20 cellular contexts compared by ENCODE assay signal in the genomic region with DNA sequence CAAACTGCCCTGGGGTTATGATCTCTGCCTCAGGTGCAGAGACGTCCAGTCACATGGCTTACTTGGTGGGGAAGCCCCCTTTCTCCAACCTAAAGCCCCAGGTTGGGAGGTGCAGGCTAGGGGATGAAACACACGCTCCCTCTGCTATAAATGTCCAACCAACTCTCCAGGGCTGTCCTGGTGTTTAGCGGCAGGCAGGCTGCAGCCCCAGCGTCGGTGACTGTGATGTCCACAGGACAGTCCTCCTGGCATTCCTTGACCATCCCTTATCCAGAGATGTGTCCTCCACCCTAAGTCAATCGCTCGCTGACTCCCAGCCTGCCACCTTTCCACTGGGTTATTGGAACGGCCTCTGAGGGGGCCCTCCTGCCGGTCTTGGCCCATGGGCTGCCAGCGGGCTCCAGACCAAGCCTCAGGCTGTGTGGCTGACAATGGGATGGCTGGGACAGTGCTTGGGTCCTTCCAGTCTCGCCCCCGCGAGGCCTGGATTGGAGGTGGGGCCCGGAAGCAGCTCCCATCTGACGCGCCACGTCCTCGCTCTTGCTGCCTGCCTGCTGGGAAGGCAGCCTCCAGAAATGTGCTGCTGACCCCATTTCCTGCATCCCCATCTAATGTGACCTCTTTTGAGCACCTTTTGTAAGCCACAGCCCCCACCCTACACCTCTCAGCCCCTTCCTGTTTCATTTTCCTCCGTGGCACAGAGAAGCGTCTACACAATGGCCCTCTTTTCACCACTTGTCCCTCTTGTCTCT.
DNase-seq lines count a peak whose midpoint lies in the region; ATAC-seq and TF ChIP-seq lines count a peak whose summit lies in the region.
"Had no signal": no experiment of that assay in that cellular context is flagged by ENCODE, and none has a peak within 500 bp of the region (broad histone marks: within the 10 kb centered on the region; RNA-seq: fewer than 3 reads in every experiment).

No MANE protein-coding gene starts in this region.

- peaks cover 0 to 14% (median 9%) of the 10 kb centered on the region in 11 experiments; a peak in 8 of 22 replicates for H3K27me3 ChIP-seq in BLaER1 treated with 17β-estradiol and CSF1 and Interleukin-3, amounts not matched to agents 10 nM and 100 nM
- H3K27me3 ChIP-seq in H9 (ENCODE audit: insufficient read depth, low read length) (no peaks in the 10 kb centered on the region), lower lobe of right lung (ENCODE audit: low read depth) (peaks cover 55% of the 10 kb centered on the region), spleen (replicated peaks in 1 of 7) (peaks cover 0 to 82% (median 20%) of the 10 kb centered on the region in 7 donors)

- H2BK15ac ChIP-seq in H9 (ENCODE audit: low read depth, low read length): no peak overlapping the region

- no peak for DNase-seq in H9
- DNase-seq in lower lobe of right lung: peak; percentile 31
- DNase-seq in spleen: peak; percentile 61
- no peak for DNase-seq in glomerular visceral epithelial cell (ENCODE audit: extremely low spot score)
- DNase-seq: ACHN; CD4-positive, CD25-positive, alpha-beta regulatory T cell; COR-L47; HCEC 1CT; KBM-7; NCI-H1105 treated with DMSO at 0.1 percent for 48 hours; NCI-H1694; NCI-H2081 treated with DMSO at 0.1 percent for 48 hours; NCI-H510A; NCI-H748 treated with DMSO at 0.1 percent for 48 hours; SHP77 treated with DMSO at 0.1 percent for 48 hours; SK-N-SH had no signal

- H2BK12ac ChIP-seq in H9 (ENCODE audit: insufficient read length, low read depth, low read length): no peak overlapping the region

- no peak overlapping the region for H3K18ac ChIP-seq in H9 (ENCODE audit: insufficient read length, low read depth, low read length)

- peaks cover 30% of the 10 kb centered on the region for H3K27me3 Mint-ChIP-seq in H9 (ENCODE audit: low read depth)
- H3K27me3 Mint-ChIP-seq: CD4-positive, CD25-positive, alpha-beta regulatory T cell had no signal

- no peak overlapping the region for H3T11ph ChIP-seq in H9 (ENCODE audit: low read length)

- H2BK20ac ChIP-seq in H9 (ENCODE audit: low read depth, low read length, poor library complexity, severe bottlenecking): no peak overlapping the region

- no peak overlapping the region for H3K4ac ChIP-seq in H9 (ENCODE audit: low read depth, low read length)

- no peaks in the 10 kb centered on the region for H3K36me3 ChIP-seq in BLaER1 treated with 17β-estradiol and CSF1 and Interleukin-3, amounts not matched to agents 10 nM and 100 nM
- H3K36me3 ChIP-seq in lower lobe of right lung (no peaks in the 10 kb centered on the region), spleen (no peaks in the 10 kb centered on the region)

- no peak overlapping the region for H2AFZ ChIP-seq in H9 (ENCODE audit: low read length)

- no peak overlapping the region for H4K8ac ChIP-seq in H9 (replicated peaks; ENCODE audit: insufficient read length, low read depth, low read length)

- intact Hi-C loops in lower lobe of right lung (cut with DNase I) (no loop called here), spleen (cut with DNase I; ENCODE audit: low total_unique reads) (no loop called here)

- H3K79me2 ChIP-seq in H9 (ENCODE audit: insufficient read depth, low read length): no peaks in the 10 kb centered on the region

- no peaks in the 10 kb centered on the region for H3K23me2 ChIP-seq in H9 (ENCODE audit: insufficient read length, low read depth, low read length, poor library complexity, severe bottlenecking)

- no peak overlapping the region for H4K91ac ChIP-seq in H9 (ENCODE audit: insufficient read length, low read depth, low read length)

- peaks cover 11 to 28% of the 10 kb centered on the region in 2 experiments for H3K4me1 Mint-ChIP-seq in H9

- no peak overlapping the region for H3K4me3 ChIP-seq in BLaER1 treated with 17β-estradiol and CSF1 and Interleukin-3, amounts not matched to agents 10 nM and 100 nM
- H3K4me3 ChIP-seq in lower lobe of right lung: no peak overlapping the region
- peak overlapping the region in 1 of 8 donors; percentile 50 for H3K4me3 ChIP-seq in spleen

- no peaks in the 10 kb centered on the region for H3K79me1 ChIP-seq in H9 (ENCODE audit: insufficient read depth, low read depth, low read length, poor library complexity, severe bottlenecking)

- no peaks in the 10 kb centered on the region for H3K36me3 Mint-ChIP-seq in H9 (ENCODE audit: insufficient read depth in 1 of 3, low read depth in 3 of 3)
- H3K36me3 Mint-ChIP-seq: CD4-positive, CD25-positive, alpha-beta regulatory T cell had no signal

- TF ChIP-seq POLR2A in spleen (IDR thresholded peaks at IDR 0.05): no peak

- no peaks in the 10 kb centered on the region for H3K9me3 ChIP-seq in BLaER1 treated with 17β-estradiol and CSF1 and Interleukin-3, amounts not matched to agents 10 nM and 100 nM (replicated peaks in 1 of 11)
- H3K9me3 ChIP-seq in H9 (ENCODE audit: control insufficient read depth, low read depth, low read length) (no peaks in the 10 kb centered on the region), lower lobe of right lung (no peaks in the 10 kb centered on the region), spleen (no peaks in the 10 kb centered on the region)
- H3K9me3 ChIP-seq: SK-N-SH had no signal

- peak overlapping the region in 1 of 3 experiments; percentile 13; a peak in 1 of 7 replicates for H3K27ac Mint-ChIP-seq in H9
- H3K27ac Mint-ChIP-seq: CD4-positive, CD25-positive, alpha-beta regulatory T cell had no signal

- H2BK5ac ChIP-seq in H9 (ENCODE audit: insufficient read length, low read length): no peak overlapping the region

- no peak overlapping the region for H2AK5ac ChIP-seq in H9 (ENCODE audit: insufficient read length, low read length)

- no peak overlapping the region for H2BK120ac ChIP-seq in H9 (ENCODE audit: low read depth, low read length, poor library complexity, severe bottlenecking)

- no peak overlapping the region for H3K27ac ChIP-seq in BLaER1 treated with 17β-estradiol and CSF1 and Interleukin-3, amounts not matched to agents 10 nM and 100 nM
- H3K27ac ChIP-seq in H9 (ENCODE audit: insufficient read length, low read depth, low read length) (no peak overlapping the region), lower lobe of right lung (no peak overlapping the region), spleen (no peak overlapping the region)

- H3K56ac ChIP-seq in H9 (ENCODE audit: insufficient read length, low read depth, low read length): no peak overlapping the region

- H3K9ac ChIP-seq in BLaER1 treated with 17β-estradiol and CSF1 and Interleukin-3, amounts not matched to agents 10 nM and 100 nM: no peak overlapping the region
- H3K9ac ChIP-seq in H9 (ENCODE audit: extremely low read depth, insufficient read length, low read length): no peak overlapping the region
- H3K9ac ChIP-seq: SK-N-SH had no signal

- H3K4me3 Mint-ChIP-seq in H9: no peak overlapping the region
- H3K4me3 Mint-ChIP-seq: CD4-positive, CD25-positive, alpha-beta regulatory T cell had no signal

- WGBS in H9 (ENCODE audit: extremely low coverage, insufficient read length, low lambda C conversion rate): no CpG with 5 or more reads among the region's 20 CpGs
- 75 to 83% (median 76%) methylated on average over 18 to 20 of the region's 20 CpGs for WGBS in spleen, 5 donors

- no peak overlapping the region for H4K5ac ChIP-seq in H9 (ENCODE audit: insufficient read length, low read depth, low read length)

- peaks cover 0 to 22% (median 0%) of the 10 kb centered on the region in 11 experiments; a peak in 4 of 22 replicates for H4K20me1 ChIP-seq in BLaER1 treated with 17β-estradiol and CSF1 and Interleukin-3, amounts not matched to agents 10 nM and 100 nM
- no peaks in the 10 kb centered on the region for H4K20me1 ChIP-seq in H9 (ENCODE audit: control insufficient read depth, insufficient read depth, insufficient read length)

- peak overlapping the region; percentile 14; the same call in 1 of the 2 replicates for H3K14ac ChIP-seq in H9 (ENCODE audit: insufficient read depth, low read length)

- peaks cover 48 to 84% (median 67%) of the 10 kb centered on the region in 10 experiments for H3K4me1 ChIP-seq in BLaER1 treated with 17β-estradiol and CSF1 and Interleukin-3, amounts not matched to agents 10 nM and 100 nM
- H3K4me1 ChIP-seq in H9 (ENCODE audit: insufficient read depth, low read length): no peaks in the 10 kb centered on the region
- H3K4me1 ChIP-seq in lower lobe of right lung: no peaks in the 10 kb centered on the region
- peaks cover 0 to 13% (median 0%) of the 10 kb centered on the region in 6 donors for H3K4me1 ChIP-seq in spleen

- H3K23ac ChIP-seq in H9 (ENCODE audit: insufficient read length, low read depth, low read length): no peak overlapping the region

- peak overlapping the region in 8 of 11 experiments; percentile 24 to 98 (median 91); a peak in 12 of 22 replicates for H3K4me2 ChIP-seq in BLaER1 treated with 17β-estradiol and CSF1 and Interleukin-3, amounts not matched to agents 10 nM and 100 nM
- H3K4me2 ChIP-seq in H9 (ENCODE audit: insufficient read depth, insufficient read length, low read length): no peak overlapping the region
- H3K4me2 ChIP-seq: SK-N-SH had no signal

- no peaks in the 10 kb centered on the region for H3K9me3 Mint-ChIP-seq in H9

- TF ChIP-seq CTCF in H9 (conservative IDR thresholded peaks at IDR 0.05) (no peak), lower lobe of right lung (IDR thresholded peaks at IDR 0.05) (no peak), spleen (IDR thresholded peaks at IDR 0.05 in 8 of 11, conservative IDR thresholded peaks at IDR 0.05 in 3 of 11) (no peak)

- ATAC-seq in lower lobe of right lung (no peak), HG03025 (IDR thresholded peaks at IDR 0.05; ENCODE audit: low FRiP score, unreplicated experiment) (no peak), GM18870 (IDR thresholded peaks at IDR 0.05; ENCODE audit: unreplicated experiment) (no peak)
- ATAC-seq: HepG2 had no signal

Comparison
In these comparisons a context has a peak if more than half of its experiments do, and no peak if none do; other contexts are left out.
1. DNase-seq: peak in lower lobe of right lung (single experiment) and spleen (single experiment); none in H9 (single experiment) and glomerular visceral epithelial cell (single experiment).